Comparison of ENCODE assay signal across 9 cellular contexts in genomic region chr19:40453151-40453735, GRCh38. TPM values are rescaled to one million over a fixed set of nuclear protein-coding genes. Genes with fewer than 3 reads are reported as not detected.
"Had no signal": no experiment of that assay in that cellular context is flagged by ENCODE, and none has a peak within 500 bp of the region (broad histone marks: within the 10 kb centered on the region; RNA-seq: fewer than 3 reads in every experiment).

No MANE protein-coding gene starts in this region.

- H3K4me3 ChIP-seq: cardiac muscle cell, skin epidermis, stomach, thoracic aorta had no signal

- H3K27me3 ChIP-seq: cardiac muscle cell, stomach had no signal

- H3K27ac ChIP-seq: cardiac muscle cell, skin epidermis, thoracic aorta had no signal

- H3K9me3 ChIP-seq: stomach, thoracic aorta had no signal

- DNase-seq: activated CD4-positive, alpha-beta T cell treated with anti-CD3 and anti-CD28 coated beads for 48 hours; activated naive CD4-positive, alpha-beta T cell treated with Interleukin-2 at 50 U/mL for 16 hours; hippocampal formation; stimulated activated CD4-positive, alpha-beta T cell treated with anti-CD3 and anti-CD28 coated beads, Interleukin-4, amount 100 ng/mL, for 4 hours; stomach had no signal

- H3K36me3 ChIP-seq: cardiac muscle cell had no signal

RNA-seq across cellular contexts. Expression of gene SPTBN4, which starts 13.6 kb away (rescaled TPM):
- total RNA-seq: endothelial cell of umbilical vein had no signal
